ENCODE assay signal across 21 cellular contexts in the genomic region with DNA sequence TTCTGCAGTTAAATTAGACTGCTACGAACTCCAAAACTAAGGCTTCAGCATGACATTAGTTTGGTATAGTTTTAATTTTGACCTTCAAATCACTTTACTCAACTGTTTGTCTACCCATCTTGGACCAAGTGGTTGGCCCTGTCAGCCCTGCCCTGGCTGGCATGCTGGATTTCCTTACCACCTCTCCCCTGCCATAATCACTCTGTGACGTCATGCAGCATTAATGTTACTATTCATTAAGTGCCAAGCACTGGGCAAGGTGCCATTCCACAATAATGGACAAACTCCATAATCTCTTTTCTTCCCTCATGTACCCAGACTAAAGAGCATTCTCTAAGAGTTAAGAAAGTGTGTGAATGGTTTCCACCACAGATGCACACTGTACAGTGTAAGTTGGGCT.
DNase-seq lines count a peak whose midpoint lies in the region; ATAC-seq and TF ChIP-seq lines count a peak whose summit lies in the region.
"Had no signal": no experiment of that assay in that cellular context is flagged by ENCODE, and none has a peak within 500 bp of the region (broad histone marks: within the 10 kb centered on the region; RNA-seq: fewer than 3 reads in every experiment).

No MANE protein-coding gene starts in this region.

- no peak for TF ChIP-seq POLR2A in stomach (IDR thresholded peaks at IDR 0.05)

- intact Hi-C loops in stomach (cut with DNase I; ENCODE audit: low total_unique reads), result no loop called here

- ATAC-seq in GM18858 (IDR thresholded peaks at IDR 0.05; ENCODE audit: unreplicated experiment), result no peak
- ATAC-seq: GM23338, K562 had no signal

- WGBS in stomach, 5 donors, result 35 to 61% (median 39%) methylated on average over 2 of the region's 2 CpGs

- H3K9me3 ChIP-seq in stomach, result no peaks in the 10 kb centered on the region
- H3K9me3 ChIP-seq: Peyer's patch, SJSA1 had no signal

- no peak for TF ChIP-seq RAD21 in Ishikawa (IDR thresholded peaks at IDR 0.05; ENCODE audit: low read depth)

- H3K27ac ChIP-seq in stomach, result peak overlapping the region in 1 of 5 donors; percentile 43
- H3K27ac ChIP-seq: Peyer's patch, SJSA1 had no signal

- H3K4me3 ChIP-seq in stomach, result no peak overlapping the region
- H3K4me3 ChIP-seq: GM23338, K562, Peyer's patch, SJSA1 had no signal

- H3K36me3 ChIP-seq in stomach, result no peaks in the 10 kb centered on the region
- H3K36me3 ChIP-seq: Peyer's patch, SJSA1 had no signal

- no peak for TF ChIP-seq EP300 in Ishikawa (IDR thresholded peaks at IDR 0.05; ENCODE audit: borderline replicate concordance)
- TF ChIP-seq EP300 in stomach (IDR thresholded peaks at IDR 0.05), result no peak

- TF ChIP-seq CTCF in stomach (IDR thresholded peaks at IDR 0.05), result no peak

- peak; percentile 20 for DNase-seq in NCI-H1105 treated with DMSO at 0.1 percent for 48 hours (lab: John Stamatoyannopoulos, UW)
- DNase-seq in NCI-H1105 (lab: John Stamatoyannopoulos, UW), result no peak
- DNase-seq in astrocyte of the hippocampus (ENCODE audit: low read depth, low spot score), result peak; percentile 78
- peak; percentile 55 for DNase-seq in stomach
- DNase-seq in AML-193 (lab: John Stamatoyannopoulos, UW), result no peak
- DNase-seq in NCI-H2029 (lab: John Stamatoyannopoulos, UW), result no peak
- DNase-seq: 8988T; Calu3; CD4-positive, alpha-beta T cell; DMS79; HCEC 1CT; NCI-H1417 treated with DMSO at 0.1 percent for 48 hours; NCI-H187 treated with DMSO at 0.1 percent for 48 hours; NCI-H226; NCI-H526; Peyer's patch had no signal

- no peaks in the 10 kb centered on the region for H3K27me3 ChIP-seq in stomach
- H3K27me3 ChIP-seq: Peyer's patch, SJSA1 had no signal

- peaks cover 0 to 12% (median 0%) of the 10 kb centered on the region in 4 donors for H3K4me1 ChIP-seq in stomach
- H3K4me1 ChIP-seq: Peyer's patch, SJSA1 had no signal

TF ChIP-seq in Ishikawa, 13 proteins besides CTCF, POLR2A, EP300 and RAD21:
- TF ChIP-seq, protein P1, sequence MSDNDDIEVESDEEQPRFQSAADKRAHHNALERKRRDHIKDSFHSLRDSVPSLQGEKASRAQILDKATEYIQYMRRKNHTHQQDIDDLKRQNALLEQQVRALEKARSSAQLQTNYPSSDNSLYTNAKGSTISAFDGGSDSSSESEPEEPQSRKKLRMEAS (IDR thresholded peaks at IDR 0.05), result no peak
- TF ChIP-seq NFIC (IDR thresholded peaks at IDR 0.05) (peak; percentile 45), TAF1 (IDR thresholded peaks at IDR 0.05; ENCODE audit: low read depth) (no peak)

Comparison
In these comparisons a context has a peak if more than half of its experiments do, and no peak if none do; other contexts are left out.
1. DNase-seq: peak in NCI-H1105 treated with DMSO at 0.1 percent for 48 hours (single experiment), astrocyte of the hippocampus (single experiment) and stomach (single experiment); none in NCI-H1105 (single experiment), AML-193 (0 of 2) and NCI-H2029 (single experiment).